Comparison of ENCODE assay signal across 9 cellular contexts in genomic region chr15:58628206-58629057, GRCh38.
DNase-seq lines count a peak whose midpoint lies in the region; ATAC-seq, FAIRE-seq and TF ChIP-seq lines count a peak whose summit lies in the region.
"Had no signal": no experiment of that assay in that cellular context is flagged by ENCODE, and none has a peak within 500 bp of the region (broad histone marks: within the 10 kb centered on the region; RNA-seq: fewer than 3 reads in every experiment).

No MANE protein-coding gene starts in this region.

- intact Hi-C loops in activated CD4-positive, alpha-beta T cell treated with anti-CD3 and anti-CD28 coated beads for 36 hours (cut with DNase I, micrococcal nuclease) = no loop called here

- DNase-seq in activated CD4-positive, alpha-beta T cell treated with anti-CD3 and anti-CD28 coated beads for 36 hours = no peak
- DNase-seq in activated CD4-positive, alpha-beta T cell treated with anti-CD3 and anti-CD28 coated beads, Interleukin-2, amount 50 U/mL, for 1 hour = no peak
- DNase-seq in activated naive CD8-positive, alpha-beta T cell treated with anti-CD3 and anti-CD28 coated beads for 36 hours = no peak
- DNase-seq in keratinocyte (ENCODE audit: low read depth, low spot score) = no peak
- DNase-seq in GM19238 (ENCODE audit: insufficient read length, low spot score) = no peak

- H3K4me3 ChIP-seq in keratinocyte (ENCODE audit: control insufficient read depth in 2 of 3, extremely low read depth in 1 of 3, insufficient read depth in 2 of 3, low read depth in 1 of 3, low read length in 3 of 3) (peak overlapping the region in 2 of 3 experiments; percentile 52 to 59), thymus (ENCODE audit: low read length) (peak overlapping the region; percentile 39)

- no peaks in the 10 kb centered on the region for H4K20me1 ChIP-seq in keratinocyte (ENCODE audit: control insufficient read depth, extremely low read depth, insufficient read depth, low read length)

- peaks cover 2% of the 10 kb centered on the region for H3K79me2 ChIP-seq in keratinocyte (ENCODE audit: control insufficient read depth, insufficient read depth, low read length)

- no peaks in the 10 kb centered on the region for H3K9me1 ChIP-seq in keratinocyte (ENCODE audit: control insufficient read depth, extremely low read depth, insufficient read depth, low read length)

- peak overlapping the region; percentile 78 for H3K4me2 ChIP-seq in keratinocyte (ENCODE audit: control insufficient read depth, extremely low read depth, insufficient read depth, low read depth, low read length)

- H3K4me3 Mint-ChIP-seq in activated CD4-positive, alpha-beta T cell treated with anti-CD3 and anti-CD28 coated beads for 36 hours = peak overlapping the region; percentile 68
- H3K4me3 Mint-ChIP-seq in activated naive CD8-positive, alpha-beta T cell treated with anti-CD3 and anti-CD28 coated beads for 36 hours = peak overlapping the region; percentile 71

- peaks cover 40% of the 10 kb centered on the region for H3K4me1 Mint-ChIP-seq in activated CD4-positive, alpha-beta T cell treated with anti-CD3 and anti-CD28 coated beads for 36 hours
- peaks cover 44% of the 10 kb centered on the region for H3K4me1 Mint-ChIP-seq in activated naive CD8-positive, alpha-beta T cell treated with anti-CD3 and anti-CD28 coated beads for 36 hours

- CTCF ChIA-PET in activated CD4-positive, alpha-beta T cell treated with anti-CD3 and anti-CD28 coated beads for 36 hours (lab: Charles Lee) = interaction anchor here (0.8 to 1.1 kb wide), 2 partner anchors 8 to 9 kb away, joined by 3 to 4 read pairs; no protein-coding TSS in a partner anchor

- H3K27ac ChIP-seq in keratinocyte (ENCODE audit: control insufficient read depth, insufficient read depth, low read length) = peak overlapping the region; percentile 51
- peak overlapping the region; percentile 91 for H3K27ac ChIP-seq in thymus (ENCODE audit: low read depth)
- H3K27ac ChIP-seq: C4-2B had no signal

- H3K27me3 ChIP-seq in keratinocyte (ENCODE audit: control insufficient read depth, extremely low read depth, insufficient read depth, low read length) = no peaks in the 10 kb centered on the region
- H3K27me3 ChIP-seq in thymus (ENCODE audit: control insufficient read depth, insufficient read depth) = no peaks in the 10 kb centered on the region

- peak overlapping the region; percentile 94 for H3K27ac Mint-ChIP-seq in activated CD4-positive, alpha-beta T cell treated with anti-CD3 and anti-CD28 coated beads for 36 hours
- H3K27ac Mint-ChIP-seq in activated naive CD8-positive, alpha-beta T cell treated with anti-CD3 and anti-CD28 coated beads for 36 hours = peak overlapping the region; percentile 90

- H3K4me1 ChIP-seq in keratinocyte (ENCODE audit: control insufficient read depth, extremely low read depth, insufficient read depth, low read length) (peaks cover 5% of the 10 kb centered on the region), thymus (ENCODE audit: control insufficient read depth, insufficient read depth, low read length) (peaks cover 15% of the 10 kb centered on the region)

- FAIRE-seq in keratinocyte (lab: Jason Lieb, UNC) = no peak

- no peaks in the 10 kb centered on the region for H3K9me3 Mint-ChIP-seq in activated CD4-positive, alpha-beta T cell treated with anti-CD3 and anti-CD28 coated beads for 36 hours (ENCODE audit: low read depth)
- peaks cover 1% of the 10 kb centered on the region for H3K9me3 Mint-ChIP-seq in activated naive CD8-positive, alpha-beta T cell treated with anti-CD3 and anti-CD28 coated beads for 36 hours

- dilution Hi-C loops in keratinocyte (cut with MboI; ENCODE audit: extremely low pct_ligation_motif_present, low sequenced_read_pairs) = no loop called here

- H3K9me3 ChIP-seq in keratinocyte (ENCODE audit: control insufficient read depth, low read depth, low read length) (no peaks in the 10 kb centered on the region), thymus (ENCODE audit: control insufficient read depth) (no peaks in the 10 kb centered on the region)

- no peak overlapping the region for H3K9ac ChIP-seq in keratinocyte (ENCODE audit: control insufficient read depth, extremely low read depth, insufficient read depth, low read length)

- no peak for TF ChIP-seq CTCF in keratinocyte (optimal IDR thresholded peaks at IDR 0.05 in 1 of 3, IDR thresholded peaks at IDR 0.05 in 1 of 3, conservative IDR thresholded peaks at IDR 0.05 in 1 of 3; ENCODE audit: extremely low read depth in 1 of 3, insufficient read depth in 2 of 3, low read length in 3 of 3)

- peak; percentile 68 for ATAC-seq in activated CD4-positive, alpha-beta T cell treated with anti-CD3 and anti-CD28 coated beads for 36 hours
- ATAC-seq in HG03469 (IDR thresholded peaks at IDR 0.05; ENCODE audit: unreplicated experiment) (no peak), HG03039 (IDR thresholded peaks at IDR 0.05; ENCODE audit: unreplicated experiment) (no peak)

- no peak overlapping the region for H2AFZ ChIP-seq in keratinocyte (ENCODE audit: control insufficient read depth, low read length)

- 62% methylated on average over 3 of the region's 3 CpGs for WGBS in thymus

- POLR2A ChIA-PET in activated CD4-positive, alpha-beta T cell treated with anti-CD3 and anti-CD28 coated beads for 36 hours (lab: Charles Lee) = interaction anchor here (0.6 to 0.9 kb wide), 2 partner anchors 240 to 1373 kb away, joined by 3 to 4 read pairs; no protein-coding TSS in a partner anchor

- peaks cover 39% of the 10 kb centered on the region for H3K36me3 Mint-ChIP-seq in activated CD4-positive, alpha-beta T cell treated with anti-CD3 and anti-CD28 coated beads for 36 hours (ENCODE audit: low read depth)
- peaks cover 61% of the 10 kb centered on the region for H3K36me3 Mint-ChIP-seq in activated naive CD8-positive, alpha-beta T cell treated with anti-CD3 and anti-CD28 coated beads for 36 hours

- peaks cover 3 to 13% of the 10 kb centered on the region in 2 experiments for H3K36me3 ChIP-seq in keratinocyte (ENCODE audit: control insufficient read depth in 2 of 2, extremely low read depth in 1 of 2, insufficient read depth in 2 of 2, low read length in 2 of 2)
- H3K36me3 ChIP-seq in thymus (ENCODE audit: control insufficient read depth, insufficient read depth) = peaks cover 7% of the 10 kb centered on the region

- H3K27me3 Mint-ChIP-seq in activated CD4-positive, alpha-beta T cell treated with anti-CD3 and anti-CD28 coated beads for 36 hours = no peaks in the 10 kb centered on the region
- H3K27me3 Mint-ChIP-seq in activated naive CD8-positive, alpha-beta T cell treated with anti-CD3 and anti-CD28 coated beads for 36 hours = no peaks in the 10 kb centered on the region
